ENCODE assay signal across 13 cellular contexts in the genomic region with DNA sequence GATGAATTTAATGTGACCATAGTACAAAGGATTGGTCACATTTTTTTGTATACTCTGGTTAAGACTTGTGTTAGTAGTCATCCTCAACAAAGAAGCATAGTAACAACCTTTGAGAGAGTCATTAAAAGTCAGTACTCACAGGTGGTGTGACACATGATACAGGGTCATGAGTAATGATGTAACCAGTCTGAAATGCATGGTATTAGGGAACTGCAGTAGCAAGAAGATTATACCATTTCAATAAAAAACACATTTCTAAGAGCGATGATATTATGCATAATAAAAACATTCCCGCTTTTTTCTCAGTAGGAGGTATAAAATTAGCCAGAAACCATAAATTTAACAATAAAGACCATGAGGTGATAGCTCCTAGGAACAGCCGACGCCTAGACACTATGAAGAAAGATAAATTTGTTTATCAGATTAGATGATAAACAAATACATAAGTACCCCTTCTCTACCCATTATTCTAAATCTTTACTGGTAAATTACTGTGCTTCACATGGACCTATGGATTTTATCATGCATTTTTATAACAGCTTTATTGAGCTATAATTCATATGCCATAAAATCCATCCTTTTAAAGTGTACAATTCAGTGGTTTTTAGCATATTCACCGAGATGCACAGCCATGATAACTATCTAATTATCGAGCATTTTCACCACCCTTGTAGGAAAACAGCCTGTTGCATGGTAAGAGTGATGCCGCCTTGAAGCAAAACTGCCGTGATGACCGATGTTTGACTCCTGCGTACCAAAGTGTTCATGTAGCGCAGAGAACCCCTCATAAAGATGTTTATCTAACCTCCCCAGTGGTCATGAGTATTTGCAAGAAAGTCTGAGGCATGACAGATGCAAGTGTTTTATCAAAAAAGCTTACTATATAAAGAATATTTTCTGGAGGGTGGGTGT. TPM values are rescaled to one million over a fixed set of nuclear protein-coding genes. Genes with fewer than 3 reads are reported as not detected.
A peak's percentile ranks its signal among the peaks of the same experiment; 100 is the strongest.
DNase-seq lines count a peak whose midpoint lies in the region; ATAC-seq, FAIRE-seq and TF ChIP-seq lines count a peak whose summit lies in the region.
"Had no signal": no experiment of that assay in that cellular context is flagged by ENCODE, and none has a peak within 500 bp of the region (broad histone marks: within the 10 kb centered on the region; RNA-seq: fewer than 3 reads in every experiment).

No MANE protein-coding gene starts in this region.

- POLR2A ChIA-PET in MCF 10A (lab: Yijun Ruan, JAX), result no interaction called here
- POLR2A ChIA-PET in PC-9 (lab: Charles Lee; ENCODE audit: unreplicated experiment), result interaction anchor here (0.6 kb wide), 1 partner anchor 1641 kb away, joined by 5 read pairs; no protein-coding TSS in a partner anchor

- peaks cover 19% of the 10 kb centered on the region for H3K9me3 Mint-ChIP-seq in MCF 10A (ENCODE audit: unreplicated experiment)

- H3K4me1 ChIP-seq in breast epithelium, result no peaks in the 10 kb centered on the region
- H3K4me1 ChIP-seq in PC-9 (replicated peaks; ENCODE audit: insufficient read depth), result 0 out of 2 replicates have a peak, but pooled peaks cover 8% of the 10 kb centered on the region
- no peaks in the 10 kb centered on the region for H3K4me1 ChIP-seq in left ventricle myocardium inferior

- H4K20me1 ChIP-seq in PC-9 (ENCODE audit: insufficient read depth), result no peaks in the 10 kb centered on the region

- H3F3A ChIP-seq in PC-9 (ENCODE audit: insufficient read depth, low read depth), result no peaks in the 10 kb centered on the region

- no peak for DNase-seq in MCF 10A (ENCODE audit: unreplicated experiment)
- no peak for DNase-seq in breast epithelium (ENCODE audit: low spot score in 2 of 2)
- DNase-seq in PC-9, result peak in 1 of 2 experiments; percentile 64
- peak; percentile 30 for DNase-seq in fibroblast of the aortic adventitia (ENCODE audit: low read depth)
- peak; percentile 81 for DNase-seq in urothelium cell line (ENCODE audit: low spot score)
- DNase-seq in left ventricle myocardium inferior, result no peak
- DNase-seq: activated CD8-positive, alpha-beta T cell treated with anti-CD3 and anti-CD28 coated beads for 36 hours; amniotic stem cell; mesenchymal stem cell; SIG-M5; stimulated activated naive CD8-positive, alpha-beta T cell treated with anti-CD3 and anti-CD28 coated beads, Interleukin-15, Interleukin-2, amounts not matched to agents 100 U/mL and 50 U/mL, for 24 hours had no signal

- TF ChIP-seq CTCF in MCF 10A (IDR thresholded peaks at IDR 0.05; ENCODE audit: unreplicated experiment) (no peak), breast epithelium (IDR thresholded peaks at IDR 0.05) (no peak), PC-9 (conservative IDR thresholded peaks at IDR 0.05) (no peak), fibroblast of the aortic adventitia (IDR thresholded peaks at IDR 0.05; ENCODE audit: insufficient read depth, low read length) (no peak), left ventricle myocardium inferior (IDR thresholded peaks at IDR 0.05; ENCODE audit: borderline replicate concordance) (no peak)

- no peak overlapping the region for H2AFZ ChIP-seq in PC-9

- peak; percentile 83 for FAIRE-seq in urothelium cell line (lab: Jason Lieb, UNC)

- TF ChIP-seq POLR2A in breast epithelium (IDR thresholded peaks at IDR 0.05), result no peak

- H3K79me2 ChIP-seq in PC-9 (ENCODE audit: low read depth), result no peaks in the 10 kb centered on the region

- H3K4me2 ChIP-seq in PC-9, result 0 out of 2 replicates have a peak overlapping the region, but pooled peaks have one; percentile 3

- H3K27ac Mint-ChIP-seq in MCF 10A (ENCODE audit: low read depth, unreplicated experiment), result peak overlapping the region; percentile 52
- H3K27ac Mint-ChIP-seq: activated CD8-positive, alpha-beta T cell treated with anti-CD3 and anti-CD28 coated beads for 36 hours had no signal

- H3K4me1 Mint-ChIP-seq in MCF 10A (ENCODE audit: insufficient read depth, unreplicated experiment), result peaks cover 12% of the 10 kb centered on the region

- H3K4me3 ChIP-seq in breast epithelium, result no peak overlapping the region
- H3K4me3 ChIP-seq in PC-9, result no peak overlapping the region
- no peak overlapping the region for H3K4me3 ChIP-seq in fibroblast of the aortic adventitia (ENCODE audit: low read depth, low read length)
- H3K4me3 ChIP-seq in left ventricle myocardium inferior, result no peak overlapping the region

- no TSS peak for BruUV-seq in MCF 10A (replicated peaks; lab: Mats Ljungman, UMichigan)
- BruUV-seq in PC-9 (replicated peaks; lab: Mats Ljungman, UMichigan), result no TSS peak

- intact Hi-C loops in MCF 10A (cut with micrococcal nuclease) (no loop called here), breast epithelium (cut with DNase I; ENCODE audit: low total_unique reads) (no loop called here), PC-9 (cut with micrococcal nuclease; ENCODE audit: unreplicated experiment) (no loop called here), left ventricle myocardium inferior (cut with micrococcal nuclease) (no loop called here)

- no peaks in the 10 kb centered on the region for H3K9me2 ChIP-seq in PC-9 (ENCODE audit: insufficient read depth)

- H3K36me3 Mint-ChIP-seq in MCF 10A (ENCODE audit: insufficient read depth, unreplicated experiment), result no peaks in the 10 kb centered on the region

- no peak overlapping the region for H3K4me3 Mint-ChIP-seq in MCF 10A (ENCODE audit: unreplicated experiment)
- H3K4me3 Mint-ChIP-seq: activated CD8-positive, alpha-beta T cell treated with anti-CD3 and anti-CD28 coated beads for 36 hours had no signal

- peak overlapping the region in 1 of 2 donors; percentile 77 for H3K27ac ChIP-seq in breast epithelium
- H3K27ac ChIP-seq in PC-9, result no peak overlapping the region
- no peak overlapping the region for H3K27ac ChIP-seq in left ventricle myocardium inferior (replicated peaks)

- H3K9me3 ChIP-seq in breast epithelium (peaks cover 0 to 11% of the 10 kb centered on the region in 2 donors), PC-9 (ENCODE audit: insufficient read depth, low read depth) (no peaks in the 10 kb centered on the region), left ventricle myocardium inferior (replicated peaks) (peaks cover 26% of the 10 kb centered on the region)

- H3K27me3 Mint-ChIP-seq in MCF 10A (ENCODE audit: insufficient read depth, unreplicated experiment), result no peaks in the 10 kb centered on the region

- no peak for ATAC-seq in GM19467 (IDR thresholded peaks at IDR 0.05; ENCODE audit: unreplicated experiment)
- ATAC-seq in activated CD4-positive, CD25-positive, alpha-beta regulatory T cell treated with anti-CD3 and anti-CD28 coated beads, Interleukin-2, amount 50 U/mL, for 24 hours, result no peak
- ATAC-seq: activated CD8-positive, alpha-beta T cell treated with anti-CD3 and anti-CD28 coated beads for 36 hours; stimulated activated naive CD8-positive, alpha-beta T cell treated with anti-CD3 and anti-CD28 coated beads, Interleukin-15, Interleukin-2, amounts not matched to agents 100 U/mL and 50 U/mL, for 24 hours had no signal

- H3K27me3 ChIP-seq in breast epithelium (no peaks in the 10 kb centered on the region), PC-9 (ENCODE audit: insufficient read depth, low read depth) (peaks cover 9% of the 10 kb centered on the region), left ventricle myocardium inferior (ENCODE audit: low read depth) (no peaks in the 10 kb centered on the region)

- CTCF ChIA-PET in MCF 10A (lab: Yijun Ruan, JAX), result interaction anchor here (0.6 kb wide), 2 partner anchors 14 to 891 kb away, joined by 3 to 4 read pairs; no protein-coding TSS in a partner anchor
- CTCF ChIA-PET in PC-9 (lab: Charles Lee), result no interaction called here

- no peaks in the 10 kb centered on the region for H3K36me3 ChIP-seq in breast epithelium
- no peaks in the 10 kb centered on the region for H3K36me3 ChIP-seq in PC-9 (ENCODE audit: low read depth)
- no peaks in the 10 kb centered on the region for H3K36me3 ChIP-seq in left ventricle myocardium inferior

RNA-seq across cellular contexts. Expression of a gene that starts 41.8 kb away (rescaled TPM):
- total RNA-seq in MCF 10A (2022), result 0.49 and 0.83 TPM in 2 replicates
- 10 to 100 TPM in 1 of 3 donors, 1 to 10 TPM in 2; 1.6 to 11.3 (median 4.9) TPM for total RNA-seq in breast epithelium
- 0.33 and 0.83 TPM in 2 replicates for total RNA-seq in PC-9 (2021)
- 0.09 TPM in 1 of 2 replicates, not detected in the other for total RNA-seq in fibroblast of the aortic adventitia (ENCODE audit: low replicate concordance)
- total RNA-seq in left ventricle myocardium inferior, result 0.47 TPM

Comparison
In these comparisons a context has a peak if more than half of its experiments do, and no peak if none do; other contexts are left out.
1. DNase-seq: peak in fibroblast of the aortic adventitia (single experiment) and urothelium cell line (single experiment); none in MCF 10A (single experiment), breast epithelium (0 of 2) and left ventricle myocardium inferior (single experiment).